8 cellular contexts compared by ENCODE assay signal in the genomic region with DNA sequence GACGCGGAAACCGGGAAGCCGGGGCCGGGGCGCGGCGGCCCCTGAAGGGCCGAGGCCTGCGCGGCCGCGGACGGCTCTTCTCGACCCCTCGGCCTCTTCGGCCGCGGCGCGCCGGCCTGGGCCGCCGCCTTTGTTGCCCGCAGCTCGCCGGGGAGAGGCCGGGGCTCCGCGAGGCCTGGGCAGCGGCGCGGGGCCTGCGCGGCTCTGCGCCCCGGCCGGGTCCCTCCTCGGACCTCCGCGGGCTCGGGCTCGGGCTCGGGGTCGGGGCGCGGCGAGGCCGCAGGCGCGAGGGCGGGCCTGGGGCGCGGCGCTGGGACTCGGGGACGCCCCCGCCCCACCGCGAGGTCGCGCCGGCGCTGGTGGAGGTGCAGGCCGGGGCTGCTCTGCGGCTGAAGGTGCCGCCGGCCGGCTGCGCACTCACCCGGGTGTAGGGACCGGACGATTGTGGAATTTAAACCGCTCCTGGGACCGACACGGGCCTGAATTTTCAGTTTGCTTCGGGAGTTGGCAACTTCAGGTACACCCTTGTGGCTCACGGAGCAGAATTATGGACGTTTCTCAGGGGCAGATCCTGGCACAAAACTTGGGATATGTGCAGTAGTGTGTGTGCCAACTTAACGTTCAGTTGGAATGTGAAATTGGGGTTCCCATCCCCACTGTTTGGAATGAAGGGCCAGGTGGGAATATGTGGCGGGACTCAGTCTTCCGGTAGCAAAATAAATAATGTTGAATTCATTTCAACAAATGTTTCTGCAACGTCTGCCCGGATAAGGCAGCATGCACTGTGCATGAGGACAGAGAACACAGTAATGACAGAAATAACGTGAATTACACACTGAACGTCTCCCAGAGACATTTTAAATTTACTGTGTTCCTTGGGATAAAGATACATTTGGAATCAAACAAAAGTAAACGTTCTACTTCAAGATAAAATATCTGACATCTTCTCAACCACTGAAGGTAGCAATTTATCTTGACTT. TPM values are rescaled to one million over a fixed set of nuclear protein-coding genes. Genes with fewer than 3 reads are reported as not detected.
DNase-seq lines count a peak whose midpoint lies in the region; ATAC-seq and TF ChIP-seq lines count a peak whose summit lies in the region.

No MANE protein-coding gene starts in this region.

- ATAC-seq in GM21367 (IDR thresholded peaks at IDR 0.05; ENCODE audit: unreplicated experiment) (peak; percentile 43), HG03565 (IDR thresholded peaks at IDR 0.05; ENCODE audit: unreplicated experiment) (peak; percentile 29), WTC11 (peak; percentile 51), natural killer cell (peak; percentile 40 to 57 (median 46))

- intact Hi-C loops in natural killer cell (cut with micrococcal nuclease) (no loop called here), OCI-LY7 (cut with micrococcal nuclease; ENCODE audit: unreplicated experiment) (no loop called here)

- H3K4me3 Mint-ChIP-seq in WTC11 (peak overlapping the region; percentile 91), natural killer cell (peak overlapping the region; percentile 88)

- no peak overlapping the region for H3K4me3 ChIP-seq in OCI-LY7 (ENCODE audit: low read depth, low read length, poor library complexity, severe bottlenecking)

- no peaks in the 10 kb centered on the region for H4K20me1 ChIP-seq in OCI-LY7 (ENCODE audit: insufficient read depth, low read length)

- no peaks in the 10 kb centered on the region for H3K9me2 ChIP-seq in OCI-LY7 (ENCODE audit: insufficient read depth, low read length)

- peak; percentile 47 for DNase-seq in NCI-H2227 (lab: John Stamatoyannopoulos, UW; ENCODE audit: unreplicated experiment)
- no peak for DNase-seq in NCI-H2227 treated with DMSO at 0.1 percent for 48 hours (lab: John Stamatoyannopoulos, UW)
- DNase-seq in WTC11 (ENCODE audit: low spot score) = peak; percentile 60
- DNase-seq in fibroblast of peridontal ligament (ENCODE audit: extremely low read depth) = peak; percentile 40
- peak; percentile 16 for DNase-seq in natural killer cell
- DNase-seq in OCI-LY7 (ENCODE audit: low spot score) = no peak

- CTCF ChIA-PET in WTC11 (lab: Charles Lee) = no interaction called here
- CTCF ChIA-PET in OCI-LY7 (lab: Charles Lee; ENCODE audit: unreplicated experiment) = no interaction called here

- POLR2A ChIA-PET in WTC11 (lab: Charles Lee) = no interaction called here
- POLR2A ChIA-PET in OCI-LY7 (lab: Charles Lee) = no interaction called here

- H3K27ac ChIP-seq in OCI-LY7 (ENCODE audit: low read depth, low read length, poor library complexity, severe bottlenecking) = no peak overlapping the region

- no TSS peak for BruUV-seq in OCI-LY7 (replicated peaks; lab: Mats Ljungman, UMichigan)

- TF ChIP-seq CTCF in WTC11 (IDR thresholded peaks at IDR 0.05) (no peak), natural killer cell (IDR thresholded peaks at IDR 0.05) (no peak), OCI-LY7 (conservative IDR thresholded peaks at IDR 0.05; ENCODE audit: low read length) (no peak)

- H3K9me3 ChIP-seq in OCI-LY7 (ENCODE audit: low read length) = no peaks in the 10 kb centered on the region

- H3K9me3 Mint-ChIP-seq in WTC11 (no peaks in the 10 kb centered on the region), natural killer cell (no peaks in the 10 kb centered on the region)

- H3K27me3 Mint-ChIP-seq in WTC11 (ENCODE audit: low read depth) (peaks cover 2% of the 10 kb centered on the region), natural killer cell (ENCODE audit: low read depth in 2 of 2) (peaks cover 0 to 5% of the 10 kb centered on the region in 2 donors)

- no peaks in the 10 kb centered on the region for H3K79me2 ChIP-seq in OCI-LY7 (ENCODE audit: insufficient read depth, low read depth, low read length)

- H3K4me1 Mint-ChIP-seq in WTC11 (peaks cover 37% of the 10 kb centered on the region), natural killer cell (peaks cover 20 to 36% of the 10 kb centered on the region in 2 donors)

- no peaks in the 10 kb centered on the region for H3K4me1 ChIP-seq in OCI-LY7 (ENCODE audit: insufficient read depth, low read length, poor library complexity, severe bottlenecking)

- H3K27ac Mint-ChIP-seq in WTC11 (peak overlapping the region; percentile 95), natural killer cell (no peak overlapping the region)

- no peak overlapping the region for H3K4me2 ChIP-seq in OCI-LY7 (ENCODE audit: low read length)

- H2AFZ ChIP-seq in OCI-LY7 (ENCODE audit: low read length) = no peak overlapping the region

- H3K36me3 ChIP-seq in OCI-LY7 (ENCODE audit: insufficient read depth, low read length) = no peaks in the 10 kb centered on the region

- H3K36me3 Mint-ChIP-seq in WTC11 = no peaks in the 10 kb centered on the region
- no peaks in the 10 kb centered on the region for H3K36me3 Mint-ChIP-seq in natural killer cell

TF ChIP-seq in WTC11, 78 proteins besides CTCF, POLR2A, EP300 and RAD21:
- TF ChIP-seq ZNF671 (CRISPR knock-in tag; IDR thresholded peaks at IDR 0.05) = no peak
- peak; percentile 47; the same call in 1 of the 2 replicates for TF ChIP-seq FOXP1 (CRISPR knock-in tag; IDR thresholded peaks at IDR 0.05; ENCODE audit: borderline replicate concordance)

RNA-seq across cellular contexts. Expression of a gene that starts 0.8 kb away (rescaled TPM):
- 12.2 to 16.5 TPM (median 14.5 TPM) in 3 replicates for total RNA-seq in WTC11 (2021)
- 1 to 10 TPM; 2.5 to 8.1 (median 4.7) TPM for total RNA-seq in natural killer cell
- not detected in 2 replicates for total RNA-seq in OCI-LY7 (2014; rRNA removed; shearing (Covaris generic))
- not detected in 2 replicates for total RNA-seq in OCI-LY7 (2022)

Comparison
In these comparisons a context has a peak if more than half of its experiments do, and no peak if none do; other contexts are left out.
1. DNase-seq: peak in NCI-H2227 (single experiment), WTC11 (single experiment), fibroblast of peridontal ligament (single experiment) and natural killer cell (single experiment); none in NCI-H2227 treated with DMSO at 0.1 percent for 48 hours (single experiment) and OCI-LY7 (single experiment).
2. Peak in every context shown above with its lines, with median percentiles within 50 percentile points of each other: ATAC-seq.